In genomic region chr11:32309541-32310217, GRCh38 we compare ENCODE assay signal across 28 cellular contexts.
DNase-seq lines count a peak whose midpoint lies in the region; ATAC-seq and TF ChIP-seq lines count a peak whose summit lies in the region.
"Had no signal": no experiment of that assay in that cellular context is flagged by ENCODE, and none has a peak within 500 bp of the region (broad histone marks: within the 10 kb centered on the region; RNA-seq: fewer than 3 reads in every experiment).

No MANE protein-coding gene starts in this region.

- 18 to 20% methylated on average over 9 of the region's 9 CpGs for WGBS in GM23248 (ENCODE audit: low coverage in 1 of 2, low lambda C conversion rate in 2 of 2, missing lambda C conversion rate in 2 of 2), 2 experiments
- WGBS in mesendoderm (ENCODE audit: extremely low coverage, insufficient coverage, low lambda C conversion rate), result no CpG with 5 or more reads among the region's 9 CpGs

- H3K4me3 ChIP-seq in GM23248, result no peak overlapping the region
- H3K4me3 ChIP-seq in left lung, result no peak overlapping the region
- no peak overlapping the region for H3K4me3 ChIP-seq in uterus
- no peak overlapping the region for H3K4me3 ChIP-seq in mesendoderm (ENCODE audit: low read length)
- H3K4me3 ChIP-seq: adrenal gland, BLaER1, breast epithelium, heart left ventricle, upper lobe of left lung had no signal

- H3K27me3 ChIP-seq in GM23248 (replicated peaks; ENCODE audit: insufficient read depth) (no peaks in the 10 kb centered on the region), left lung (peaks cover 0 to 5% of the 10 kb centered on the region in 2 donors), uterus (no peaks in the 10 kb centered on the region), mesendoderm (ENCODE audit: insufficient read depth, low read length, poor library complexity) (no peaks in the 10 kb centered on the region)
- H3K27me3 ChIP-seq: BLaER1, breast epithelium, upper lobe of left lung had no signal

- H2BK120ac ChIP-seq in mesendoderm (ENCODE audit: low read depth, low read length), result no peak overlapping the region

- no peaks in the 10 kb centered on the region for H4K20me1 ChIP-seq in GM23248 (ENCODE audit: insufficient read depth)
- H4K20me1 ChIP-seq: BLaER1 had no signal

- H3K27ac ChIP-seq in GM23248 (no peak overlapping the region), left lung (no peak overlapping the region), uterus (peak overlapping the region in 1 of 2 donors; percentile 12), mesendoderm (ENCODE audit: low read depth, low read length) (no peak overlapping the region)
- H3K27ac ChIP-seq: adrenal gland, BLaER1, breast epithelium, heart left ventricle, HL-60 had no signal

- no peak overlapping the region for H2AFZ ChIP-seq in GM23248

- H3K9me2 ChIP-seq in GM23248 (ENCODE audit: insufficient read depth), result no peaks in the 10 kb centered on the region

- H3K79me2 ChIP-seq in GM23248 (ENCODE audit: insufficient read depth) (no peaks in the 10 kb centered on the region), mesendoderm (ENCODE audit: control insufficient read depth, insufficient read depth, low read length) (no peaks in the 10 kb centered on the region)

- H3K36me3 ChIP-seq in GM23248 (ENCODE audit: low read depth) (no peaks in the 10 kb centered on the region), left lung (no peaks in the 10 kb centered on the region), uterus (no peaks in the 10 kb centered on the region), mesendoderm (ENCODE audit: control insufficient read depth, insufficient read depth, low read length) (no peaks in the 10 kb centered on the region)
- H3K36me3 ChIP-seq: adrenal gland, BLaER1, breast epithelium, heart left ventricle, upper lobe of left lung had no signal

- H2AK5ac ChIP-seq in mesendoderm (ENCODE audit: low read length), result no peak overlapping the region

- no peak for TF ChIP-seq POLR2A in uterus (IDR thresholded peaks at IDR 0.05)

- no peaks in the 10 kb centered on the region for H3K79me1 ChIP-seq in mesendoderm (ENCODE audit: low read length)

- H3K9me3 ChIP-seq in GM23248 (ENCODE audit: low read depth), result no peaks in the 10 kb centered on the region
- H3K9me3 ChIP-seq in left lung, result no peaks in the 10 kb centered on the region
- no peaks in the 10 kb centered on the region for H3K9me3 ChIP-seq in uterus
- H3K9me3 ChIP-seq: adrenal gland, BLaER1, breast epithelium, heart left ventricle, upper lobe of left lung had no signal

- H2BK5ac ChIP-seq in mesendoderm (ENCODE audit: low read length), result no peak overlapping the region

- H3K18ac ChIP-seq in mesendoderm (ENCODE audit: low read length), result no peak overlapping the region

- H3K4me1 ChIP-seq in GM23248 (ENCODE audit: insufficient read depth) (peaks cover 10% of the 10 kb centered on the region; the same call in 1 of the 2 replicates), left lung (no peaks in the 10 kb centered on the region), uterus (no peaks in the 10 kb centered on the region), mesendoderm (ENCODE audit: control insufficient read depth, low read depth, low read length) (no peaks in the 10 kb centered on the region)
- H3K4me1 ChIP-seq: adrenal gland, breast epithelium had no signal

- H4K5ac ChIP-seq in mesendoderm (ENCODE audit: low read length), result no peak overlapping the region

- H3F3A ChIP-seq in GM23248 (ENCODE audit: insufficient read depth), result no peaks in the 10 kb centered on the region; the same call in 1 of the 2 replicates

- peak; percentile 5 for ATAC-seq in left lung
- no peak for ATAC-seq in GM18868 (IDR thresholded peaks at IDR 0.05; ENCODE audit: unreplicated experiment)
- ATAC-seq: HCT116, heart left ventricle, left colon had no signal

- no peak overlapping the region for H3K23ac ChIP-seq in mesendoderm (ENCODE audit: low read length)

- H3K4me2 ChIP-seq in GM23248 (ENCODE audit: unreplicated experiment) (no peak overlapping the region), mesendoderm (ENCODE audit: low read length) (no peak overlapping the region)
- H3K4me2 ChIP-seq: BLaER1 had no signal

- H3K9ac ChIP-seq in GM23248 (no peak overlapping the region), mesendoderm (ENCODE audit: low read length) (no peak overlapping the region)
- H3K9ac ChIP-seq: BLaER1 had no signal

- TF ChIP-seq CTCF in left lung (IDR thresholded peaks at IDR 0.05), result no peak
- no peak for TF ChIP-seq CTCF in uterus (IDR thresholded peaks at IDR 0.05)

- in situ Hi-C loops in GM23248 (cut with MboI), result no loop called here

- H2BK15ac ChIP-seq in mesendoderm (replicated peaks; ENCODE audit: low read depth), result no peak overlapping the region

- no peak overlapping the region for H3K4ac ChIP-seq in mesendoderm (ENCODE audit: low read depth, low read length)

- no peak overlapping the region for H3K56ac ChIP-seq in mesendoderm (ENCODE audit: low read length)

- no peak overlapping the region for H4K8ac ChIP-seq in mesendoderm (ENCODE audit: low read depth, low read length)

- intact Hi-C loops in left lung (cut with DNase I) (loop anchor here in 1 of 2 donors (10.0 kb wide), 1 partner anchor 475 kb away; no protein-coding TSS in a partner anchor), uterus (cut with DNase I; ENCODE audit: low total_unique reads) (loop anchor here (10.0 kb wide), 1 partner anchor 125 kb away; the partner anchor contains the start of gene WT1)

- DNase-seq in GM23248, result peak; percentile 3
- DNase-seq in NCI-H2227 (lab: John Stamatoyannopoulos, UW; ENCODE audit: unreplicated experiment), result peak; percentile 82
- DNase-seq in astrocyte of the hippocampus (ENCODE audit: low read depth, low spot score), result peak; percentile 13
- no peak for DNase-seq in left lung
- no peak for DNase-seq in 8988T
- DNase-seq in uterus, result no peak
- no peak for DNase-seq in mesendoderm
- DNase-seq: activated CD4-positive, alpha-beta T cell treated with anti-CD3 and anti-CD28 coated beads for 4 hours; activated T-cell treated with anti-CD3 and anti-CD28 coated beads, Interleukin-2, amount 50 U/mL, for 24 hours; adrenal gland; COR-L47; cortex of kidney; heart left ventricle; Karpas-422; left colon; MV-4-11; naive B cell; NCI-H2029; NCI-H510A; small intestine; stimulated activated CD4-positive, alpha-beta T cell treated with anti-CD3 and anti-CD28 coated beads, Interleukin-1b, Interleukin-23, amount 100 ng/mL, for 48 hours; T-helper 2 cell had no signal

Comparison
In these comparisons a context has a peak if more than half of its experiments do, and no peak if none do; other contexts are left out.
1. DNase-seq: peak in GM23248 (single experiment), NCI-H2227 (single experiment) and astrocyte of the hippocampus (single experiment); none in left lung (0 of 2), 8988T (single experiment), uterus (0 of 2) and mesendoderm (single experiment).